Comparison of ENCODE assay signal across 10 cellular contexts in the genomic region with DNA sequence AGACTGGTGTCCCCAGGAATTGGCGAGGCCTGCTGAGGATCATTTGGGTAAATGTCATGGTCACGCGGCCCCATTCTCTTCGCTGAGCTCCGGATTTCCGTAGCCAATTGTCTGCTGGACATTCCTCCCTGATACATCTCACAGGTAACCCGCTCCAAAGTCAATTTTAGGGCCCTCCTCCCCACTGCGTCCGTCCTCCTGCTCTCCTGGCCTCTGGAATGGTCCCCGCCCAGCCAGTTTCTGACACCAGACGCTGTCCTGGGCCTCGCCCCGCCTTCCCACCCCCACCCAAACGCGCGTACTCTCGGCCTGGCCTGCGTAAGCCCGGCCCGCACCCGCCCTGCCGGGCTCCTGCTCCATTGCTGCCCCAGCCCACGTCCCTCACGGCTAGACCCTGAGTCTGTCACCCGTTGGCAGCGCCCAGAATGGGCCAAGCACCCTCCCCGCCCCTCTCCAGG.
DNase-seq lines count a peak whose midpoint lies in the region; ATAC-seq and TF ChIP-seq lines count a peak whose summit lies in the region.
"Had no signal": no experiment of that assay in that cellular context is flagged by ENCODE, and none has a peak within 500 bp of the region (broad histone marks: within the 10 kb centered on the region; RNA-seq: fewer than 3 reads in every experiment).

No MANE protein-coding gene starts in this region.

- no peaks in the 10 kb centered on the region for H3K27me3 ChIP-seq in uterus

- DNase-seq in activated naive CD4-positive, alpha-beta T cell treated with anti-CD3 and anti-CD28 coated beads, Interleukin-2, amount 10 ng/mL, durations not matched to agents 7 days and 5 days, result no peak
- no peak for DNase-seq in activated naive CD4-positive, alpha-beta T cell treated with Interleukin-2 at 50 U/mL for 16 hours
- DNase-seq in Right ventricle myocardium superior, result peak; percentile 73
- no peak for DNase-seq in omental fat pad (ENCODE audit: low spot score)
- peak in 1 of 2 donors; percentile 45 for DNase-seq in uterus
- DNase-seq in NCI-H774 (lab: John Stamatoyannopoulos, UW), result no peak
- DNase-seq: effector memory CD4-positive, alpha-beta T cell; NCI-H2029 had no signal

- H3K9me3 Mint-ChIP-seq in activated naive CD4-positive, alpha-beta T cell treated with anti-CD3 and anti-CD28 coated beads, Interleukin-2, amount 10 ng/mL, durations not matched to agents 7 days and 5 days, result no peaks in the 10 kb centered on the region

- intact Hi-C loops in Right ventricle myocardium superior (cut with DNase I) (no loop called here), uterus (cut with DNase I; ENCODE audit: low total_unique reads) (no loop called here)

- peaks cover 39% of the 10 kb centered on the region for H3K36me3 Mint-ChIP-seq in activated naive CD4-positive, alpha-beta T cell treated with anti-CD3 and anti-CD28 coated beads, Interleukin-2, amount 10 ng/mL, durations not matched to agents 7 days and 5 days

- no peak for TF ChIP-seq POLR2A in uterus (IDR thresholded peaks at IDR 0.05)

- TF ChIP-seq CTCF in omental fat pad (IDR thresholded peaks at IDR 0.05) (no peak), uterus (IDR thresholded peaks at IDR 0.05) (no peak)

- H3K9me3 ChIP-seq in uterus, result no peaks in the 10 kb centered on the region

- H3K4me3 Mint-ChIP-seq in activated naive CD4-positive, alpha-beta T cell treated with anti-CD3 and anti-CD28 coated beads, Interleukin-2, amount 10 ng/mL, durations not matched to agents 7 days and 5 days, result peak overlapping the region; percentile 38

- ATAC-seq in Right ventricle myocardium superior (ENCODE audit: poor library complexity) (peak; percentile 76), omental fat pad (ENCODE audit: low FRiP score) (peak; percentile 21), GM19455 (IDR thresholded peaks at IDR 0.05; ENCODE audit: unreplicated experiment) (no peak), GM21786 (IDR thresholded peaks at IDR 0.05; ENCODE audit: unreplicated experiment) (no peak)

- H3K27ac ChIP-seq in uterus, result peak overlapping the region; percentile 53 to 56

- H3K36me3 ChIP-seq in uterus, result no peaks in the 10 kb centered on the region

- CTCF ChIA-PET in activated naive CD4-positive, alpha-beta T cell treated with anti-CD3 and anti-CD28 coated beads, Interleukin-2, amount 10 ng/mL, durations not matched to agents 7 days and 5 days (lab: Charles Lee), result no interaction called here

- peaks cover 83% of the 10 kb centered on the region for H3K4me1 Mint-ChIP-seq in activated naive CD4-positive, alpha-beta T cell treated with anti-CD3 and anti-CD28 coated beads, Interleukin-2, amount 10 ng/mL, durations not matched to agents 7 days and 5 days

- H3K27ac Mint-ChIP-seq in activated naive CD4-positive, alpha-beta T cell treated with anti-CD3 and anti-CD28 coated beads, Interleukin-2, amount 10 ng/mL, durations not matched to agents 7 days and 5 days, result peak overlapping the region; percentile 60

- H3K4me3 ChIP-seq in uterus, result no peak overlapping the region

- H3K4me1 ChIP-seq in uterus, result no peaks in the 10 kb centered on the region

- H3K27me3 Mint-ChIP-seq in activated naive CD4-positive, alpha-beta T cell treated with anti-CD3 and anti-CD28 coated beads, Interleukin-2, amount 10 ng/mL, durations not matched to agents 7 days and 5 days, result peaks cover 11% of the 10 kb centered on the region

Comparison
In these comparisons a context has a peak if more than half of its experiments do, and no peak if none do; other contexts are left out.
1. ATAC-seq: peak in Right ventricle myocardium superior (single experiment) and omental fat pad (single experiment); none in GM19455 (single experiment) and GM21786 (single experiment).